ENCODE assay signal across 9 cellular contexts in genomic region chr17:40726919-40727318, GRCh38. TPM values are rescaled to one million over a fixed set of nuclear protein-coding genes. Genes with fewer than 3 reads are reported as not detected.
DNase-seq lines count a peak whose midpoint lies in the region; ATAC-seq and TF ChIP-seq lines count a peak whose summit lies in the region.
"Had no signal": no experiment of that assay in that cellular context is flagged by ENCODE, and none has a peak within 500 bp of the region (broad histone marks: within the 10 kb centered on the region; RNA-seq: fewer than 3 reads in every experiment).

No MANE protein-coding gene starts in this region.

- intact Hi-C loops in psoas muscle (cut with DNase I) = loop anchor here in 1 of 2 donors (10.0 kb wide), 1 partner anchor 102 kb away; no protein-coding TSS in a partner anchor

- no peak overlapping the region for H2AFZ ChIP-seq in OCI-LY1 (ENCODE audit: low read length)

- no peaks in the 10 kb centered on the region for H4K20me1 ChIP-seq in OCI-LY1 (ENCODE audit: insufficient read depth, low read length)

- 57 to 73% (median 60%) methylated on average over 2 of the region's 2 CpGs for WGBS in psoas muscle, 3 donors

- peak; percentile 2 for DNase-seq in GM12865 (ENCODE audit: low read depth)
- no peak for DNase-seq in epithelial cell of proximal tubule (ENCODE audit: low read depth)
- no peak for DNase-seq in psoas muscle
- DNase-seq in ecto neural progenitor cell (ENCODE audit: low spot score) = no peak
- DNase-seq: activated CD8-positive, alpha-beta memory T cell treated with anti-CD3 and anti-CD28 coated beads, Interleukin-2, amount 50 U/mL, for 4 hours had no signal

- TF ChIP-seq CTCF in GM12865 (IDR thresholded peaks at IDR 0.05; ENCODE audit: insufficient read depth, low read depth, low read length, missing control alignments) (peak; percentile 7), OCI-LY1 (IDR thresholded peaks at IDR 0.05; ENCODE audit: low read length) (peak; percentile 42), epithelial cell of proximal tubule (conservative IDR thresholded peaks at IDR 0.05; ENCODE audit: low read depth, low read length) (peak; percentile 59), psoas muscle (IDR thresholded peaks at IDR 0.05) (peak; percentile 21)

- no peaks in the 10 kb centered on the region for H3K9me3 ChIP-seq in OCI-LY1 (ENCODE audit: low read length)
- no peaks in the 10 kb centered on the region for H3K9me3 ChIP-seq in psoas muscle

- no peak overlapping the region for H3K4me3 ChIP-seq in GM12865 (ENCODE audit: low read depth, low read length)
- H3K4me3 ChIP-seq in OCI-LY1 (ENCODE audit: low read depth, low read length, poor library complexity, severe bottlenecking) = no peak overlapping the region
- no peak overlapping the region for H3K4me3 ChIP-seq in epithelial cell of proximal tubule (ENCODE audit: low read depth, low read length)
- H3K4me3 ChIP-seq in psoas muscle = no peak overlapping the region

- H3K27ac ChIP-seq in OCI-LY1 (ENCODE audit: low read depth, low read length, poor library complexity, severe bottlenecking) = no peak overlapping the region
- no peak overlapping the region for H3K27ac ChIP-seq in psoas muscle

- H3K4me1 ChIP-seq in OCI-LY1 (ENCODE audit: insufficient read depth, low read length, severe bottlenecking) = peaks cover 7% of the 10 kb centered on the region
- no peaks in the 10 kb centered on the region for H3K4me1 ChIP-seq in psoas muscle

- H3K27me3 ChIP-seq in OCI-LY1 (ENCODE audit: insufficient read depth, low read length) = no peaks in the 10 kb centered on the region; the same call in 1 of the 2 replicates
- H3K27me3 ChIP-seq in psoas muscle (ENCODE audit: insufficient read depth in 3 of 3, low read length in 2 of 3) = peaks cover 0 to 24% (median 0%) of the 10 kb centered on the region in 3 donors

- no peaks in the 10 kb centered on the region for H3K9me2 ChIP-seq in OCI-LY1 (ENCODE audit: low read depth, low read length)

- no peaks in the 10 kb centered on the region for H3K79me2 ChIP-seq in OCI-LY1 (ENCODE audit: insufficient read depth, low read length)

- no peak overlapping the region for H3K9ac ChIP-seq in OCI-LY1 (ENCODE audit: low read length)

- no peak overlapping the region for H3K4me2 ChIP-seq in OCI-LY1 (ENCODE audit: low read length)

- no peaks in the 10 kb centered on the region for H3F3A ChIP-seq in OCI-LY1 (ENCODE audit: insufficient read depth, low read length)

- ATAC-seq in psoas muscle (no peak), HG03521 (IDR thresholded peaks at IDR 0.05; ENCODE audit: unreplicated experiment) (no peak), HG02981 (IDR thresholded peaks at IDR 0.05; ENCODE audit: unreplicated experiment) (no peak), HG02678 (IDR thresholded peaks at IDR 0.05; ENCODE audit: unreplicated experiment) (no peak)

- H3K36me3 ChIP-seq in OCI-LY1 (ENCODE audit: insufficient read depth, low read length) (no peaks in the 10 kb centered on the region), psoas muscle (ENCODE audit: insufficient read depth in 1 of 2, low read depth in 1 of 2) (no peaks in the 10 kb centered on the region)

RNA-seq across cellular contexts. Expression of gene KRT24, which starts 23.4 kb away (rescaled TPM):
- total RNA-seq in epithelial cell of proximal tubule (not detected in 2 replicates), psoas muscle (not detected)
- polyA plus RNA-seq in psoas muscle = not detected

RNA-seq across cellular contexts. Expression of gene KRT25, which starts 28.2 kb away (rescaled TPM):
- total RNA-seq in epithelial cell of proximal tubule (0.17 TPM in 1 of 2 replicates, not detected in the other), psoas muscle (not detected)
- polyA plus RNA-seq in psoas muscle = under 1 TPM in 1 of 3 donors, not detected in 2; 0.03 TPM

RNA-seq across cellular contexts. Expression of gene KRT26, which starts 45.1 kb away (rescaled TPM):
- total RNA-seq in epithelial cell of proximal tubule = not detected in 2 replicates
- not detected for total RNA-seq in psoas muscle
- polyA plus RNA-seq in psoas muscle = not detected

RNA-seq across cellular contexts. Expression of gene KRT27, which starts 55.4 kb away (rescaled TPM):
- total RNA-seq in epithelial cell of proximal tubule (not detected in 2 replicates), psoas muscle (not detected)
- polyA plus RNA-seq in psoas muscle = under 1 TPM in 1 of 3 donors, not detected in 2; 0.01 TPM

Comparison
In these comparisons a context has a peak if more than half of its experiments do, and no peak if none do; other contexts are left out.
1. CTCF ChIP-seq: peak in every context shown above with its lines; median percentile 59 in epithelial cell of proximal tubule; 42 in OCI-LY1; 21 in psoas muscle; 7 in GM12865.